Comparison of ENCODE assay signal across 8 cellular contexts in genomic region chr19:2775556-2776430, GRCh38. TPM values are rescaled to one million over a fixed set of nuclear protein-coding genes. Genes with fewer than 3 reads are reported as not detected.
DNase-seq lines count a peak whose midpoint lies in the region; ATAC-seq, FAIRE-seq and TF ChIP-seq lines count a peak whose summit lies in the region.

No MANE protein-coding gene starts in this region.

- H3K9me3 ChIP-seq in mucosa of stomach (ENCODE audit: control insufficient read depth, low read length), result no peaks in the 10 kb centered on the region

- H3K4me3 ChIP-seq in mucosa of stomach (ENCODE audit: low read length), result no peak overlapping the region

- TF ChIP-seq POLR2A in GM12891 (IDR thresholded peaks at IDR 0.05; ENCODE audit: low read depth, low read length), result no peak

- POLR2A ChIA-PET in HEK293T (lab: Yijun Ruan, JAX), result interaction anchor here (1.1 kb wide), 1 partner anchor 9 kb away, joined by 4 read pairs; the partner anchor contains the start of gene THOP1

- peaks cover 1% of the 10 kb centered on the region for H3K36me3 Mint-ChIP-seq in chondrocyte (ENCODE audit: low read depth)
- peaks cover 30% of the 10 kb centered on the region for H3K36me3 Mint-ChIP-seq in stimulated activated effector memory CD8-positive, alpha-beta T cell treated with anti-CD3 and anti-CD28 coated beads, Interleukin-12 subunit alpha, Interleukin-12 subunit beta, amount 100 ng/mL, for 72 hours

- peak overlapping the region; percentile 52 for H3K27ac Mint-ChIP-seq in chondrocyte (ENCODE audit: unreplicated experiment)
- H3K27ac Mint-ChIP-seq in stimulated activated effector memory CD8-positive, alpha-beta T cell treated with anti-CD3 and anti-CD28 coated beads, Interleukin-12 subunit alpha, Interleukin-12 subunit beta, amount 100 ng/mL, for 72 hours, result peak overlapping the region; percentile 96

- peak; percentile 72 for FAIRE-seq in GM12891 (lab: Jason Lieb, UNC)

- H3K27me3 ChIP-seq in mucosa of stomach (ENCODE audit: control insufficient read depth, insufficient read depth, low read length), result no peaks in the 10 kb centered on the region

- no peak for TF ChIP-seq CTCF in chondrocyte (IDR thresholded peaks at IDR 0.05)

- peak; percentile 87 for ATAC-seq in stimulated activated effector memory CD8-positive, alpha-beta T cell treated with anti-CD3 and anti-CD28 coated beads, Interleukin-12 subunit alpha, Interleukin-12 subunit beta, amount 100 ng/mL, for 72 hours
- ATAC-seq in HG02840 (IDR thresholded peaks at IDR 0.05; ENCODE audit: low FRiP score, unreplicated experiment), result no peak
- no peak for ATAC-seq in GM19467 (IDR thresholded peaks at IDR 0.05; ENCODE audit: unreplicated experiment)

- no peak overlapping the region for H3K4me3 Mint-ChIP-seq in chondrocyte (ENCODE audit: unreplicated experiment)
- H3K4me3 Mint-ChIP-seq in stimulated activated effector memory CD8-positive, alpha-beta T cell treated with anti-CD3 and anti-CD28 coated beads, Interleukin-12 subunit alpha, Interleukin-12 subunit beta, amount 100 ng/mL, for 72 hours, result peak overlapping the region; percentile 73

- peaks cover 17% of the 10 kb centered on the region for H3K4me1 Mint-ChIP-seq in chondrocyte (ENCODE audit: low read depth)
- peaks cover 50% of the 10 kb centered on the region for H3K4me1 Mint-ChIP-seq in stimulated activated effector memory CD8-positive, alpha-beta T cell treated with anti-CD3 and anti-CD28 coated beads, Interleukin-12 subunit alpha, Interleukin-12 subunit beta, amount 100 ng/mL, for 72 hours

- no peaks in the 10 kb centered on the region for H3K9me3 Mint-ChIP-seq in chondrocyte (ENCODE audit: low read depth)
- no peaks in the 10 kb centered on the region for H3K9me3 Mint-ChIP-seq in stimulated activated effector memory CD8-positive, alpha-beta T cell treated with anti-CD3 and anti-CD28 coated beads, Interleukin-12 subunit alpha, Interleukin-12 subunit beta, amount 100 ng/mL, for 72 hours

- peak overlapping the region; percentile 26 for H3K9ac ChIP-seq in mucosa of stomach (ENCODE audit: low read length)

- H3K4me1 ChIP-seq in mucosa of stomach (ENCODE audit: control insufficient read depth, insufficient read depth, low read length), result no peaks in the 10 kb centered on the region

- no peaks in the 10 kb centered on the region for H3K27me3 Mint-ChIP-seq in chondrocyte (ENCODE audit: low read depth)

- DNase-seq in GM12891 (ENCODE audit: insufficient read length, low spot score) (peak; percentile 67), chondrocyte (ENCODE audit: low spot score) (no peak), HEK293T (ENCODE audit: extremely low spot score) (no peak)
- peak; percentile 70 to 75 for DNase-seq in activated CD4-positive, alpha-beta T cell treated with anti-CD3 and anti-CD28 coated beads for 4 hours
- peak; percentile 41 to 77 for DNase-seq in stimulated activated effector memory CD8-positive, alpha-beta T cell treated with anti-CD3 and anti-CD28 coated beads, Interleukin-12 subunit alpha, Interleukin-12 subunit beta, amount 100 ng/mL, for 72 hours (ENCODE audit: low spot score in 2 of 2)

- CTCF ChIA-PET in HEK293T (lab: Yijun Ruan, JAX), result no interaction called here

- H3K36me3 ChIP-seq in mucosa of stomach (ENCODE audit: control insufficient read depth, insufficient read depth, low read length), result no peaks in the 10 kb centered on the region

TF ChIP-seq in GM12891, 5 proteins besides CTCF, POLR2A, EP300 and RAD21:
- no peak for TF ChIP-seq POU2F2 (IDR thresholded peaks at IDR 0.05; ENCODE audit: low read depth, low read length)
- TF ChIP-seq PAX5 (IDR thresholded peaks at IDR 0.05; ENCODE audit: insufficient read depth, low read length, severe bottlenecking), result no peak
- TF ChIP-seq SPI1 (IDR thresholded peaks at IDR 0.05; ENCODE audit: low read depth, low read length), result no peak
- TF ChIP-seq TAF1 (IDR thresholded peaks at IDR 0.05; ENCODE audit: low read depth, low read length), result no peak
TF ChIP-seq in GM12891: peak in this region for 0.

TF ChIP-seq in HEK293T, 16 proteins besides CTCF, POLR2A, EP300 and RAD21:
- no peak for TF ChIP-seq SP1 (IDR thresholded peaks at IDR 0.05)
- TF ChIP-seq HDGF (IDR thresholded peaks at IDR 0.05; ENCODE audit: borderline replicate concordance), result no peak
- TF ChIP-seq LEF1 (IDR thresholded peaks at IDR 0.05; ENCODE audit: borderline replicate concordance), result no peak
- no peak for TF ChIP-seq ZNF384 (IDR thresholded peaks at IDR 0.05)
- no peak for TF ChIP-seq FOXK2 (IDR thresholded peaks at IDR 0.05)
- TF ChIP-seq ARNT (IDR thresholded peaks at IDR 0.05), result no peak
- TF ChIP-seq BHLHE40 (IDR thresholded peaks at IDR 0.05; ENCODE audit: borderline replicate concordance), result no peak
- no peak for TF ChIP-seq TARDBP (IDR thresholded peaks at IDR 0.05)

RNA-seq across cellular contexts. Expression of gene SGTA, which starts 7.3 kb away (rescaled TPM):
- polyA plus RNA-seq in GM12891 (2012; ENCODE audit: low read depth, missing spikeins), result 46.3 TPM
- total RNA-seq in chondrocyte, result 36.6 to 42.2 TPM (median 37.7 TPM) in 3 replicates

RNA-seq across cellular contexts. Expression of gene THOP1, which starts 9.5 kb away (rescaled TPM):
- 146 TPM for polyA plus RNA-seq in GM12891 (2012; ENCODE audit: low read depth, missing spikeins)
- 46.9 to 78.0 TPM (median 48.4 TPM) in 3 replicates for total RNA-seq in chondrocyte

RNA-seq across cellular contexts. Expression of gene SLC39A3, which starts 36.0 kb away (rescaled TPM):
- polyA plus RNA-seq in GM12891 (2012; ENCODE audit: low read depth, missing spikeins), result 19.8 TPM
- total RNA-seq in chondrocyte, result 28.2 to 34.0 TPM (median 32.7 TPM) in 3 replicates

RNA-seq across cellular contexts. Expression of gene ZNF554, which starts 43.9 kb away (rescaled TPM):
- polyA plus RNA-seq in GM12891 (2012; ENCODE audit: low read depth, missing spikeins), result 0.85 TPM
- total RNA-seq in chondrocyte, result 4.1 to 4.5 TPM (median 4.4 TPM) in 3 replicates

RNA-seq across cellular contexts. Expression of gene DIRAS1, which starts 54.6 kb away (rescaled TPM):
- polyA plus RNA-seq in GM12891 (2012; ENCODE audit: low read depth, missing spikeins), result 0.08 TPM
- total RNA-seq in chondrocyte, result 14.1 to 20.9 TPM (median 20.2 TPM) in 3 replicates

Comparison
In these comparisons a context has a peak if more than half of its experiments do, and no peak if none do; other contexts are left out.
1. DNase-seq: peak in GM12891 (single experiment), activated CD4-positive, alpha-beta T cell treated with anti-CD3 and anti-CD28 coated beads for 4 hours (2 of 2) and stimulated activated effector memory CD8-positive, alpha-beta T cell treated with anti-CD3 and anti-CD28 coated beads, Interleukin-12 subunit alpha, Interleukin-12 subunit beta, amount 100 ng/mL, for 72 hours (2 of 2); none in chondrocyte (single experiment) and HEK293T (single experiment).